ENCODE assay signal across 8 cellular contexts in the genomic region with DNA sequence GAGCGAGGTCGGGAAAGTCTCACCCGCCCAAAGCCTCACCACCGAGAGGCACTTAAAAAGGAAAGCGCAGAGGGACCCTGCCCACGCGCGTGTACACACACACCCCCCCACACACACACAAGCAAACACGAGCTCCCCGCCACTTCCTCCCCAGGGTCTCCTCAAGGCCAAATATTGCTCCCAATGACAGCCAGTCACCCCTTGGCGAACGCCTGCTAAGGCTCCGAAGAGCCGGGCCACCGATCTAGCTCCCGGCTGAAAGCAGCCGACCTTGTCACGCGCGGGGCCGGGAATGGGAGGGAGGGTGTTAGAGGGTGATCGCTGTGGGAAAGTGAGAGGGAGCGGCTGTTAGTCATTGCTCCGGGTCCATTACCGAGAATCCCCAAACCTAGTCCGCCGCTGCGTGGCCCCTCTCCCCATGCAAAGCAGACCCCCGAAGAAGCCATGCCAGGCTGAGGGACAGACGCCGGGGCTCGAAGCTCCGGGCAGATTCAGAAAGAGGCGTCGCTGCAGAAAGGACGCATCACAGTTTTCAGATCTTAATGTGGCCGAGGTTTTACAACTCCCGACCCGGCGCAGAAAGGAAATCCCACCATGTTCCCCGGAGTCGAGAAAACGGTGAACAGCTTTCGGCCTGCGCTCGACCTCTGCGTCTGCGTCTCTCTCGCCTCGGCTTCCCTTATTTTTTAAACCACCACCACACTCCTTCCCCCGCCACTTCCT. TPM values are rescaled to one million over a fixed set of nuclear protein-coding genes. Genes with fewer than 3 reads are reported as not detected.
DNase-seq lines count a peak whose midpoint lies in the region; ATAC-seq, FAIRE-seq and TF ChIP-seq lines count a peak whose summit lies in the region.

No MANE protein-coding gene starts in this region.

- peak overlapping the region; percentile 7; the same call in 1 of the 2 replicates for H2BK20ac ChIP-seq in H1 (ENCODE audit: low read length)

- peak overlapping the region; percentile 94 to 99 for H3K4me2 ChIP-seq in H1 (ENCODE audit: insufficient read depth in 1 of 2, low read depth in 2 of 2, low read length in 2 of 2)

- H3K4ac ChIP-seq in H1 (replicated peaks; ENCODE audit: insufficient read length, low read depth, low read length), result no peak overlapping the region

- H3K18ac ChIP-seq in H1 (ENCODE audit: extremely low read depth, low read length), result peak overlapping the region; percentile 38; the same call in 1 of the 2 replicates

- no peak overlapping the region for H2BK120ac ChIP-seq in H1 (replicated peaks; ENCODE audit: low read depth, low read length)

- H3K27me3 ChIP-seq in H1 (replicated peaks in 1 of 4; ENCODE audit: control insufficient read depth in 3 of 4, extremely low read depth in 1 of 4, insufficient read depth in 3 of 4, low read length in 3 of 4) (peaks cover 24 to 73% (median 66%) of the 10 kb centered on the region in 4 experiments), aorta (ENCODE audit: control insufficient read depth in 1 of 2, insufficient read depth in 2 of 2, low read length in 1 of 2) (no peaks in the 10 kb centered on the region)

- H4K8ac ChIP-seq in H1 (ENCODE audit: extremely low read depth, insufficient read depth, low read length), result no peak overlapping the region; the same call in 1 of the 2 replicates

- H3K27ac ChIP-seq in H1 (ENCODE audit: low read depth, low read length) (no peak overlapping the region), aorta (ENCODE audit: low read depth in 1 of 2, low read length in 2 of 2) (peak overlapping the region in 1 of 2 donors; percentile 69)

- H3K27me3 Mint-ChIP-seq in activated CD8-positive, alpha-beta memory T cell treated with anti-CD3 and anti-CD28 coated beads, Interleukin-2, amount 10 ng/mL, durations not matched to agents 7 days and 5 days, result peaks cover 76% of the 10 kb centered on the region

- CTCF ChIA-PET in activated CD8-positive, alpha-beta memory T cell treated with anti-CD3 and anti-CD28 coated beads, Interleukin-2, amount 10 ng/mL, durations not matched to agents 7 days and 5 days (lab: Charles Lee), result interaction anchor here (0.6 kb wide), 1 partner anchor 23 kb away, joined by 3 read pairs; no protein-coding TSS in a partner anchor
- CTCF ChIA-PET in H1 (lab: Charles Lee; ENCODE audit: partially characterized antibody), result interaction anchor here (0.6 to 3.7 kb wide), 13 partner anchors 10 to 414 kb away, joined by 3 to 14 read pairs (median 4); no protein-coding TSS in a partner anchor

- no peak overlapping the region for H4K91ac ChIP-seq in H1 (replicated peaks; ENCODE audit: insufficient read length, low read length)

- H3K4me1 Mint-ChIP-seq in activated CD8-positive, alpha-beta memory T cell treated with anti-CD3 and anti-CD28 coated beads, Interleukin-2, amount 10 ng/mL, durations not matched to agents 7 days and 5 days, result peaks cover 27% of the 10 kb centered on the region

- no peak for ATAC-seq in activated CD8-positive, alpha-beta memory T cell treated with anti-CD3 and anti-CD28 coated beads, Interleukin-2, amount 10 ng/mL, durations not matched to agents 7 days and 5 days
- peak; percentile 57 for ATAC-seq in aorta (ENCODE audit: low FRiP score)

- DNase-seq in activated CD8-positive, alpha-beta memory T cell treated with anti-CD3 and anti-CD28 coated beads, Interleukin-2, amount 10 ng/mL, durations not matched to agents 7 days and 5 days, result no peak
- DNase-seq in activated CD8-positive, alpha-beta memory T cell treated with anti-CD3 and anti-CD28 coated beads for 24 hours, result no peak
- DNase-seq in RKO (ENCODE audit: low spot score), result peak; percentile 3
- peak in 1 of 2 experiments; percentile 64 for DNase-seq in H1 (ENCODE audit: low read depth in 1 of 2, low spot score in 2 of 2)
- peak; percentile 2 for DNase-seq in midbrain (lab: John Stamatoyannopoulos, UW)
- peak; percentile 71 to 85 for DNase-seq in aorta
- no peak for DNase-seq in activated gamma-delta T cell (lab: John Stamatoyannopoulos, UW)
- no peak for DNase-seq in COLO829 (ENCODE audit: low spot score)

- no peak overlapping the region for H3K56ac ChIP-seq in H1 (replicated peaks; ENCODE audit: insufficient read length, low read depth, low read length)

- peak overlapping the region; percentile 54 to 86 (median 78) for H3K4me3 ChIP-seq in H1 (ENCODE audit: extremely low read depth in 1 of 4, insufficient read depth in 2 of 4, low read depth in 3 of 4, low read length in 4 of 4)
- peak overlapping the region; percentile 55 to 72 for H3K4me3 ChIP-seq in aorta (ENCODE audit: low read length in 2 of 2)

- H3K9ac ChIP-seq in H1 (replicated peaks in 1 of 4; ENCODE audit: extremely low read depth in 1 of 4, low read depth in 3 of 4, low read length in 3 of 4), result no peak overlapping the region

- no peak overlapping the region for H2BK15ac ChIP-seq in H1 (ENCODE audit: low read length)

- POLR2A ChIA-PET in H1 (lab: Charles Lee; ENCODE audit: partially characterized antibody), result interaction anchor here (0.7 to 5.3 kb wide), 6 partner anchors 8 to 466 kb away, joined by 3 to 29 read pairs (median 7); no protein-coding TSS in a partner anchor

- intact Hi-C loops in aorta (cut with DNase I), result loop anchor here (5.0 to 10.0 kb wide), 4 partner anchors 48 to 381 kb away; no protein-coding TSS in a partner anchor

- no peak overlapping the region for H4K5ac ChIP-seq in H1 (ENCODE audit: insufficient read length, low read depth, low read length)

- peaks cover 0 to 3% of the 10 kb centered on the region in 2 experiments for H4K20me1 ChIP-seq in H1 (replicated peaks in 1 of 2; ENCODE audit: control insufficient read depth in 1 of 2, insufficient read depth in 2 of 2, low read length in 2 of 2)

- TF ChIP-seq EP300 in H1 (IDR thresholded peaks at IDR 0.05; ENCODE audit: borderline replicate concordance in 1 of 2, low read depth in 2 of 2, low read length in 2 of 2), result no peak

- H2AK5ac ChIP-seq in H1 (ENCODE audit: low read depth, low read length), result no peak overlapping the region

- peaks cover 47% of the 10 kb centered on the region for H3K23me2 ChIP-seq in H1 (ENCODE audit: low read depth, low read length)

- TF ChIP-seq CTCF in H1 (IDR thresholded peaks at IDR 0.05; ENCODE audit: control extremely low read depth in 1 of 3, insufficient read depth in 1 of 3, low read depth in 1 of 3, low read length in 3 of 3), result no peak

- no peak overlapping the region for H3K23ac ChIP-seq in H1 (ENCODE audit: insufficient read length)

- peak overlapping the region; percentile 81; the same call in 1 of the 2 replicates for H2BK12ac ChIP-seq in H1 (ENCODE audit: low read depth, low read length)

- no peak overlapping the region for H3K14ac ChIP-seq in H1 (ENCODE audit: insufficient read length)

- H2AFZ ChIP-seq in H1 (ENCODE audit: low read length), result no peak overlapping the region

- no peaks in the 10 kb centered on the region for H3K9me3 Mint-ChIP-seq in activated CD8-positive, alpha-beta memory T cell treated with anti-CD3 and anti-CD28 coated beads, Interleukin-2, amount 10 ng/mL, durations not matched to agents 7 days and 5 days (ENCODE audit: low read depth)

- H3K36me3 Mint-ChIP-seq in activated CD8-positive, alpha-beta memory T cell treated with anti-CD3 and anti-CD28 coated beads, Interleukin-2, amount 10 ng/mL, durations not matched to agents 7 days and 5 days, result no peaks in the 10 kb centered on the region

- FAIRE-seq in H1 (lab: Jason Lieb, UNC), result no peak

- TF ChIP-seq RAD21 in H1 (IDR thresholded peaks at IDR 0.05 in 1 of 2, conservative IDR thresholded peaks at IDR 0.05 in 1 of 2; ENCODE audit: low read depth in 2 of 2, low read length in 2 of 2), result no peak

- H3K4me3 Mint-ChIP-seq in activated CD8-positive, alpha-beta memory T cell treated with anti-CD3 and anti-CD28 coated beads, Interleukin-2, amount 10 ng/mL, durations not matched to agents 7 days and 5 days, result peak overlapping the region; percentile 63

- no peak for TF ChIP-seq POLR2A in H1 (IDR thresholded peaks at IDR 0.05; ENCODE audit: control extremely low read depth in 1 of 2, low read depth in 2 of 2, low read length in 2 of 2)

- H3K36me3 ChIP-seq in H1 (ENCODE audit: control insufficient read depth in 2 of 4, insufficient read depth in 4 of 4, low read length in 3 of 4) (peaks cover 0 to 10% (median 2%) of the 10 kb centered on the region in 4 experiments; a peak in 2 of 8 replicates), aorta (ENCODE audit: control insufficient read depth in 1 of 2, insufficient read depth in 2 of 2, low read length in 1 of 2) (no peaks in the 10 kb centered on the region)

- WGBS in H1 (ENCODE audit: extremely low coverage in 1 of 2, insufficient coverage in 1 of 2, insufficient read length in 1 of 2, insufficient replicate concordance in 2 of 2, low coverage in 1 of 2, low lambda C conversion rate in 2 of 2, missing lambda C conversion rate in 1 of 2), 2 experiments, result 1% methylated on average over 43 of the region's 51 CpGs; no CpG with 5 or more reads in 1 of the 2 experiments
- WGBS in aorta, 2 donors, result 0 to 1% methylated on average over 51 of the region's 51 CpGs

- peak overlapping the region; percentile 52; the same call in 1 of the 2 replicates for H2BK5ac ChIP-seq in H1 (ENCODE audit: low read depth, low read length)

- H3K79me2 ChIP-seq in H1 (ENCODE audit: control insufficient read depth in 1 of 2, insufficient read depth in 2 of 2, low read length in 2 of 2), result no peaks in the 10 kb centered on the region

- H3K27ac Mint-ChIP-seq in activated CD8-positive, alpha-beta memory T cell treated with anti-CD3 and anti-CD28 coated beads, Interleukin-2, amount 10 ng/mL, durations not matched to agents 7 days and 5 days, result no peak overlapping the region

- H3K79me1 ChIP-seq in H1 (ENCODE audit: low read depth, low read length), result no peaks in the 10 kb centered on the region

- H3K4me1 ChIP-seq in H1 (replicated peaks in 1 of 4; ENCODE audit: control insufficient read depth in 3 of 4, insufficient read depth in 4 of 4, low read length in 3 of 4) (peaks cover 4 to 6% (median 5%) of the 10 kb centered on the region in 4 experiments; a peak in 6 of 7 replicates), aorta (ENCODE audit: control insufficient read depth in 1 of 2, insufficient read depth in 2 of 2, low read length in 2 of 2) (no peaks in the 10 kb centered on the region)

- H3K9me3 ChIP-seq in H1 (ENCODE audit: insufficient read depth in 2 of 2, low read depth in 1 of 2, low read length in 1 of 2) (no peaks in the 10 kb centered on the region), aorta (ENCODE audit: control insufficient read depth, low read length) (no peaks in the 10 kb centered on the region)

RNA-seq across cellular contexts. Expression of a gene that starts 2.6 kb away (rescaled TPM):
- under 1 TPM; 0.29 to 0.47 TPM for total RNA-seq in activated CD8-positive, alpha-beta memory T cell treated with anti-CD3 and anti-CD28 coated beads, Interleukin-2, amount 10 ng/mL, durations not matched to agents 7 days and 5 days
- total RNA-seq in H1 (2021; fragmentation: NEBNext Ultra II Directional; extraction: Animal tissue kit (Norgen Biotek cat#: 25700)), result 5.4 and 5.9 TPM in 2 replicates
- polyA plus RNA-seq in H1 (2011; rRNA removed) (2.3 and 4.2 TPM in 2 replicates), aorta (10 to 100 TPM in 1 of 2 donors, 1 to 10 TPM in 1; 9.1 to 16.6 TPM)
- polyA plus RNA-seq in H1 (2011; cell fraction: cytosol; rRNA removed), result 3.7 TPM
- polyA plus RNA-seq in H1 (2011; cell fraction: nucleus; rRNA removed), result 3.4 TPM
- 2.7 to 4.9 TPM (median 3.5 TPM) in 4 replicates for polyA plus RNA-seq in H1 (2012, experiment 1 of 2)
- 3.0 TPM for polyA plus RNA-seq in H1 (2012, experiment 2 of 2)
- polyA plus RNA-seq in H1 (2013, experiment 1 of 2), result 4.2 TPM
- 4.5 TPM for polyA plus RNA-seq in H1 (2013, experiment 2 of 2)
- 2.0 and 3.6 TPM in 2 replicates for polyA minus RNA-seq in H1 (2011; rRNA and poly(A)+ RNA removed)
- 3.2 TPM for polyA minus RNA-seq in H1 (2011; cell fraction: cytosol; rRNA and poly(A)+ RNA removed)
- polyA minus RNA-seq in H1 (2011; cell fraction: nucleus; rRNA and poly(A)+ RNA removed), result 3.0 TPM
- 10 to 100 TPM in 1 of 2 donors, 1 to 10 TPM in 1; 7.8 to 28.5 TPM for total RNA-seq in aorta

Comparison
In these comparisons a context has a peak if more than half of its experiments do, and no peak if none do; other contexts are left out.
1. DNase-seq: peak in RKO (single experiment), midbrain (single experiment) and aorta (2 of 2); none in activated CD8-positive, alpha-beta memory T cell treated with anti-CD3 and anti-CD28 coated beads, Interleukin-2, amount 10 ng/mL, durations not matched to agents 7 days and 5 days (single experiment), activated CD8-positive, alpha-beta memory T cell treated with anti-CD3 and anti-CD28 coated beads for 24 hours (single experiment), activated gamma-delta T cell (single experiment) and COLO829 (single experiment).